8 cellular contexts compared by ENCODE assay signal in genomic region chr17:75087558-75088453, GRCh38. TPM values are rescaled to one million over a fixed set of nuclear protein-coding genes. Genes with fewer than 3 reads are reported as not detected.
DNase-seq lines count a peak whose midpoint lies in the region; ATAC-seq and TF ChIP-seq lines count a peak whose summit lies in the region.

Gene SLC16A5, plus strand, starts transcription at chr17:75087954. Its CDS starts 5,683 bp downstream, at chr17:75093637.

- H3K27ac ChIP-seq in CD4-positive, alpha-beta T cell (ENCODE audit: low read depth, low read length): peak within 1 kb of the TSS; percentile 53
- H3K27ac ChIP-seq in OCI-LY7 (ENCODE audit: low read depth, low read length, poor library complexity, severe bottlenecking) (no peak within 1 kb of the TSS), ovary (peak within 1 kb of the TSS; percentile 71 to 92)

- TF ChIP-seq CTCF in CD4-positive, alpha-beta T cell (IDR thresholded peaks at IDR 0.05): no peak
- TF ChIP-seq CTCF in OCI-LY7 (conservative IDR thresholded peaks at IDR 0.05; ENCODE audit: low read length) (no peak), ovary (IDR thresholded peaks at IDR 0.05) (no peak)

- H3K27me3 Mint-ChIP-seq in CD4-positive, alpha-beta T cell: no peaks in the 10 kb centered on the region
- H3K27me3 Mint-ChIP-seq in activated naive CD8-positive, alpha-beta T cell treated with anti-CD3 and anti-CD28 coated beads, Interleukin-2, amount 10 ng/mL, durations not matched to agents 7 days and 5 days: no peaks in the 10 kb centered on the region

- POLR2A ChIA-PET in CD4-positive, alpha-beta T cell (lab: Charles Lee): interaction anchor here (0.7 to 3.1 kb wide), 19 partner anchors 10 to 201 kb away, joined by 3 to 18 read pairs (median 4); partner anchors contain the start of genes ARMC7, CDR2L, JPT1 and KCTD2
- POLR2A ChIA-PET in OCI-LY7 (lab: Charles Lee): no interaction called here
- POLR2A ChIA-PET in activated naive CD8-positive, alpha-beta T cell treated with anti-CD3 and anti-CD28 coated beads, Interleukin-2, amount 10 ng/mL, durations not matched to agents 7 days and 5 days (lab: Charles Lee): interaction anchor here (0.6 to 2.4 kb wide), 15 partner anchors 9 to 198 kb away, joined by 3 to 13 read pairs (median 3); partner anchors contain the start of genes ARMC7, ATP5PD, CDR2L and KCTD2

- CTCF ChIA-PET in CD4-positive, alpha-beta T cell (lab: Charles Lee): interaction anchor here (0.7 kb wide), 1 partner anchor 130 kb away, joined by 3 read pairs; no protein-coding TSS in a partner anchor
- CTCF ChIA-PET in OCI-LY7 (lab: Charles Lee; ENCODE audit: unreplicated experiment): no interaction called here

- TF ChIP-seq POLR2A in ovary (IDR thresholded peaks at IDR 0.05): no peak

- peak within 1 kb of the TSS; percentile 10; the same call in 1 of the 2 replicates for H3K4me2 ChIP-seq in OCI-LY7 (ENCODE audit: low read length)

- DNase-seq in CD4-positive, alpha-beta T cell: peak in 7 of 10 experiments; percentile 28 to 55 (median 40)
- DNase-seq in OCI-LY7 (ENCODE audit: low spot score) (no peak), head of caudate nucleus (peak in 29 of 42 donors; percentile 18 to 64 (median 41)), ovary (peak; percentile 80 to 87 (median 82))
- DNase-seq in activated naive CD8-positive, alpha-beta T cell treated with anti-CD3 and anti-CD28 coated beads, Interleukin-2, amount 10 ng/mL, durations not matched to agents 7 days and 5 days: peak; percentile 70

- BruUV-seq in OCI-LY7 (replicated peaks; lab: Mats Ljungman, UMichigan): no TSS peak

- no peaks in the 10 kb centered on the region for H3K79me2 ChIP-seq in OCI-LY7 (ENCODE audit: insufficient read depth, low read depth, low read length)

- no peaks in the 10 kb centered on the region for H3K9me2 ChIP-seq in OCI-LY7 (ENCODE audit: insufficient read depth, low read length)

- H3K4me3 ChIP-seq in OCI-LY7 (ENCODE audit: low read depth, low read length, poor library complexity, severe bottlenecking) (no peak within 1 kb of the TSS), ovary (peak within 1 kb of the TSS; percentile 72)

- intact Hi-C loops in CD4-positive, alpha-beta T cell (cut with DNase I, micrococcal nuclease): no loop called here
- intact Hi-C loops in OCI-LY7 (cut with micrococcal nuclease; ENCODE audit: unreplicated experiment) (no loop called here), head of caudate nucleus (cut with DNase I) (no loop called here), ovary (cut with DNase I) (no loop called here)

- TF ChIP-seq EP300 in ovary (IDR thresholded peaks at IDR 0.05): no peak

- no peaks in the 10 kb centered on the region for H3K9me3 Mint-ChIP-seq in CD4-positive, alpha-beta T cell
- H3K9me3 Mint-ChIP-seq in activated naive CD8-positive, alpha-beta T cell treated with anti-CD3 and anti-CD28 coated beads, Interleukin-2, amount 10 ng/mL, durations not matched to agents 7 days and 5 days: no peaks in the 10 kb centered on the region

- ATAC-seq in CD4-positive, alpha-beta T cell (ENCODE audit: poor library complexity): peak; percentile 72
- peak; percentile 60 for ATAC-seq in GM21737 (IDR thresholded peaks at IDR 0.05; ENCODE audit: unreplicated experiment)
- peak; percentile 68 for ATAC-seq in activated naive CD8-positive, alpha-beta T cell treated with anti-CD3 and anti-CD28 coated beads, Interleukin-2, amount 10 ng/mL, durations not matched to agents 7 days and 5 days (ENCODE audit: low read depth)
- no peak for ATAC-seq in GM19452 (IDR thresholded peaks at IDR 0.05; ENCODE audit: unreplicated experiment)
- no peak for ATAC-seq in HG03442 (IDR thresholded peaks at IDR 0.05; ENCODE audit: unreplicated experiment)

- WGBS in ovary, 3 donors: 3 to 9% (median 4%) methylated on average over 30 to 69 of the region's 69 CpGs

- peaks cover 63% of the 10 kb centered on the region for H3K4me1 Mint-ChIP-seq in CD4-positive, alpha-beta T cell (ENCODE audit: low read depth)
- peaks cover 32% of the 10 kb centered on the region for H3K4me1 Mint-ChIP-seq in activated naive CD8-positive, alpha-beta T cell treated with anti-CD3 and anti-CD28 coated beads, Interleukin-2, amount 10 ng/mL, durations not matched to agents 7 days and 5 days

- peak within 1 kb of the TSS; percentile 64; the same call in 1 of the 2 replicates for H2AFZ ChIP-seq in OCI-LY7 (ENCODE audit: low read length)

- H3K36me3 ChIP-seq in OCI-LY7 (ENCODE audit: insufficient read depth, low read length): no peaks in the 10 kb centered on the region
- no peaks in the 10 kb centered on the region for H3K36me3 ChIP-seq in ovary

- H3K27me3 ChIP-seq in CD4-positive, alpha-beta T cell (ENCODE audit: control insufficient read depth, insufficient read depth, low read length): no peaks in the 10 kb centered on the region
- no peaks in the 10 kb centered on the region for H3K27me3 ChIP-seq in ovary

- no peaks in the 10 kb centered on the region for H3K36me3 Mint-ChIP-seq in CD4-positive, alpha-beta T cell (ENCODE audit: low read depth)
- H3K36me3 Mint-ChIP-seq in activated naive CD8-positive, alpha-beta T cell treated with anti-CD3 and anti-CD28 coated beads, Interleukin-2, amount 10 ng/mL, durations not matched to agents 7 days and 5 days: no peaks in the 10 kb centered on the region

- H3K4me1 ChIP-seq in OCI-LY7 (ENCODE audit: insufficient read depth, low read length, poor library complexity, severe bottlenecking) (peaks cover 19% of the 10 kb centered on the region), ovary (ENCODE audit: insufficient read depth) (peaks cover 15% of the 10 kb centered on the region)

- H3K4me3 Mint-ChIP-seq in CD4-positive, alpha-beta T cell: peak within 1 kb of the TSS; percentile 91
- H3K4me3 Mint-ChIP-seq in activated naive CD8-positive, alpha-beta T cell treated with anti-CD3 and anti-CD28 coated beads, Interleukin-2, amount 10 ng/mL, durations not matched to agents 7 days and 5 days: peak within 1 kb of the TSS; percentile 82

- H3K9me3 ChIP-seq in CD4-positive, alpha-beta T cell (ENCODE audit: control insufficient read depth, low read length): no peaks in the 10 kb centered on the region
- H3K9me3 ChIP-seq in OCI-LY7 (ENCODE audit: low read length) (no peaks in the 10 kb centered on the region), ovary (no peaks in the 10 kb centered on the region)

- H3K27ac Mint-ChIP-seq in CD4-positive, alpha-beta T cell: peak within 1 kb of the TSS; percentile 87
- H3K27ac Mint-ChIP-seq in activated naive CD8-positive, alpha-beta T cell treated with anti-CD3 and anti-CD28 coated beads, Interleukin-2, amount 10 ng/mL, durations not matched to agents 7 days and 5 days: peak within 1 kb of the TSS; percentile 83

- no peaks in the 10 kb centered on the region for H4K20me1 ChIP-seq in OCI-LY7 (ENCODE audit: insufficient read depth, low read length)

RNA-seq across cellular contexts. Expression of gene SLC16A5, which starts in this region (rescaled TPM):
- 10 to 100 TPM in 1 of 2 experiments, 1 to 10 TPM in 1; 9.2 to 11.0 TPM for total RNA-seq in CD4-positive, alpha-beta T cell
- total RNA-seq in OCI-LY7 (2014; rRNA removed; shearing (Covaris generic)): not detected in 2 replicates
- total RNA-seq in OCI-LY7 (2022): not detected in 2 replicates
- total RNA-seq in activated naive CD8-positive, alpha-beta T cell treated with anti-CD3 and anti-CD28 coated beads, Interleukin-2, amount 10 ng/mL, durations not matched to agents 7 days and 5 days: 10 to 100 TPM in 1 of 2 experiments, 1 to 10 TPM in 1; 9.1 to 11.0 TPM
- 10 to 100 TPM in 5 of 7 donors, 1 to 10 TPM in 2; 6.0 to 20.6 (median 12.6) TPM for total RNA-seq in ovary
- polyA plus RNA-seq in ovary: 1 to 10 TPM; 2.0 to 10.0 TPM

Comparison
In these comparisons a context has a peak if more than half of its experiments do, and no peak if none do; other contexts are left out.
1. RNA of gene SLC16A5 (total RNA-seq): 6.0 to 20.6 TPM in ovary, 9.1 to 11.0 TPM in activated naive CD8-positive, alpha-beta T cell treated with anti-CD3 and anti-CD28 coated beads, Interleukin-2, amount 10 ng/mL, durations not matched to agents 7 days and 5 days and 9.2 to 11.0 TPM in CD4-positive, alpha-beta T cell; not detected in OCI-LY7; every median in the first group is over 4 times any median in the second.
2. ATAC-seq: peak in CD4-positive, alpha-beta T cell (single experiment), GM21737 (single experiment) and activated naive CD8-positive, alpha-beta T cell treated with anti-CD3 and anti-CD28 coated beads, Interleukin-2, amount 10 ng/mL, durations not matched to agents 7 days and 5 days (single experiment); none in GM19452 (single experiment) and HG03442 (single experiment).